14 cellular contexts compared by ENCODE assay signal in genomic region chr3:149307435-149307783, GRCh38. TPM values are rescaled to one million over a fixed set of nuclear protein-coding genes. Genes with fewer than 3 reads are reported as not detected.
DNase-seq lines count a peak whose midpoint lies in the region; ATAC-seq and TF ChIP-seq lines count a peak whose summit lies in the region.
"Had no signal": no experiment of that assay in that cellular context is flagged by ENCODE, and none has a peak within 500 bp of the region (broad histone marks: within the 10 kb centered on the region; RNA-seq: fewer than 3 reads in every experiment).

No MANE protein-coding gene starts in this region.

- no peak overlapping the region for H3K9ac ChIP-seq in Karpas-422 (ENCODE audit: low read length)

- H3K4me1 ChIP-seq in Karpas-422 (ENCODE audit: low read length) (no peaks in the 10 kb centered on the region), Panc1 (ENCODE audit: control insufficient read depth, insufficient read depth, low read length) (peaks cover 6% of the 10 kb centered on the region), neutrophil (ENCODE audit: control insufficient read depth in 1 of 2, insufficient read depth in 1 of 2, low read depth in 1 of 2, low read length in 1 of 2) (peaks cover 10 to 21% of the 10 kb centered on the region in 2 experiments), heart left ventricle (no peaks in the 10 kb centered on the region)

- no peaks in the 10 kb centered on the region for H3K36me3 ChIP-seq in Karpas-422 (ENCODE audit: insufficient read depth, low read length)
- no peaks in the 10 kb centered on the region for H3K36me3 ChIP-seq in Panc1 (ENCODE audit: control insufficient read depth, insufficient read depth, low read length)
- no peaks in the 10 kb centered on the region for H3K36me3 ChIP-seq in neutrophil
- H3K36me3 ChIP-seq in heart left ventricle: no peaks in the 10 kb centered on the region

- H3K27ac ChIP-seq in Karpas-422 (ENCODE audit: low read length) (no peak overlapping the region), Panc1 (ENCODE audit: low read length) (peak overlapping the region; percentile 99), neutrophil (peak overlapping the region; percentile 81), heart left ventricle (no peak overlapping the region)
- H3K27ac ChIP-seq: PC-9 had no signal

- H2AFZ ChIP-seq in Karpas-422 (ENCODE audit: low read length): no peak overlapping the region
- H2AFZ ChIP-seq: PC-9 had no signal

- TF ChIP-seq CTCF in GM12865 (IDR thresholded peaks at IDR 0.05; ENCODE audit: insufficient read depth, low read depth, low read length, missing control alignments) (no peak), Panc1 (IDR thresholded peaks at IDR 0.05) (no peak), neutrophil (IDR thresholded peaks at IDR 0.05) (no peak), heart left ventricle (IDR thresholded peaks at IDR 0.05) (no peak)

- DNase-seq in GM12865 (ENCODE audit: low read depth) (peak; percentile 6), Karpas-422 (peak; percentile 43), Panc1 (ENCODE audit: low read depth, low spot score) (no peak), heart left ventricle (no peak), GDM1 (lab: John Stamatoyannopoulos, UW) (no peak), NCI-H82 treated with DMSO at 0.1 percent for 48 hours (lab: John Stamatoyannopoulos, UW; ENCODE audit: unreplicated experiment) (no peak)
- DNase-seq: ACHN, DMS79 treated with DMSO at 0.1 percent for 48 hours, NCI-H1105 treated with DMSO at 0.1 percent for 48 hours, NCI-H1694 treated with DMSO at 0.1 percent for 48 hours, NCI-H748 treated with DMSO at 0.1 percent for 48 hours, PC-9, T-helper 17 cell had no signal

- no peaks in the 10 kb centered on the region for H4K20me1 ChIP-seq in Karpas-422 (ENCODE audit: insufficient read depth, low read depth, low read length)

- WGBS in heart left ventricle, 4 donors: 88 to 95% (median 91%) methylated on average over 1 of the region's 1 CpG

- intact Hi-C loops in Panc1 (cut with micrococcal nuclease; ENCODE audit: unreplicated experiment) (no loop called here), heart left ventricle (cut with DNase I) (no loop called here)

- H3K9me2 ChIP-seq in Karpas-422 (replicated peaks; ENCODE audit: insufficient read depth, low read length): 0 out of 2 replicates have a peak, but pooled peaks cover 2% of the 10 kb centered on the region

- POLR2A ChIA-PET in Panc1 (lab: Charles Lee): no interaction called here

- no peak for TF ChIP-seq POLR2A in heart left ventricle (IDR thresholded peaks at IDR 0.05)

- H3K4me3 ChIP-seq in GM12865 (ENCODE audit: low read depth, low read length) (no peak overlapping the region), Karpas-422 (ENCODE audit: low read length) (no peak overlapping the region), Panc1 (ENCODE audit: low read depth in 2 of 2, low read length in 2 of 2) (no peak overlapping the region), neutrophil (ENCODE audit: low read depth in 1 of 2, low read length in 1 of 2) (peak overlapping the region in 1 of 2 experiments; percentile 2), heart left ventricle (no peak overlapping the region)
- H3K4me3 ChIP-seq: PC-9 had no signal

- no peak overlapping the region for H3K4me2 ChIP-seq in Karpas-422 (ENCODE audit: low read depth, low read length, poor library complexity, severe bottlenecking)
- H3K4me2 ChIP-seq: PC-9 had no signal

- H3K27me3 ChIP-seq in Karpas-422 (ENCODE audit: low read length) (no peaks in the 10 kb centered on the region), Panc1 (ENCODE audit: control insufficient read depth, insufficient read depth, low read length) (no peaks in the 10 kb centered on the region), neutrophil (no peaks in the 10 kb centered on the region), heart left ventricle (no peaks in the 10 kb centered on the region)

- H3K79me2 ChIP-seq in Karpas-422 (ENCODE audit: low read length): no peaks in the 10 kb centered on the region

- no TSS peak for BruUV-seq in Panc1 (replicated peaks; lab: Mats Ljungman, UMichigan)

- CTCF ChIA-PET in Panc1 (lab: Charles Lee): interaction anchor here (0.5 kb wide), 2 partner anchors 38 to 128 kb away, joined by 3 to 4 read pairs; no protein-coding TSS in a partner anchor

- no peaks in the 10 kb centered on the region for H3K9me3 ChIP-seq in Karpas-422 (ENCODE audit: low read length)
- peaks cover 28% of the 10 kb centered on the region; the same call in 1 of the 2 replicates for H3K9me3 ChIP-seq in Panc1 (ENCODE audit: control insufficient read depth, insufficient read depth, low read depth, low read length)
- no peaks in the 10 kb centered on the region for H3K9me3 ChIP-seq in neutrophil
- peaks cover 0 to 4% (median 0%) of the 10 kb centered on the region in 12 donors for H3K9me3 ChIP-seq in heart left ventricle

- ATAC-seq in Panc1: no peak
- ATAC-seq in heart left ventricle: no peak
- ATAC-seq: T-helper 17 cell had no signal

- in situ Hi-C loops in Panc1 (cut with HindIII; ENCODE audit: low pct_unique_long_range_greater_than_20kb, low sequenced_read_pairs): no loop called here

RNA-seq across cellular contexts. Expression of gene TM4SF18, which starts 26.0 kb away (rescaled TPM):
- not detected in 2 replicates for total RNA-seq in Karpas-422 (2014; rRNA removed; shearing (Covaris generic); ENCODE audit: low replicate concordance)
- total RNA-seq in Panc1 (2021; ENCODE audit: unreplicated experiment): 54.5 TPM
- polyA plus RNA-seq in Panc1 (2012; ENCODE audit: insufficient read length): 34.5 TPM
- total RNA-seq in heart left ventricle: 10 to 100 TPM in 4 of 9 donors, 1 to 10 TPM in 5; 6.0 to 19.9 (median 9.1) TPM
- 1 to 10 TPM; 4.5 to 7.0 TPM for polyA plus RNA-seq in heart left ventricle
- total RNA-seq: PC-9, T-helper 17 cell had no signal

Comparison
In these comparisons a context has a peak if more than half of its experiments do, and no peak if none do; other contexts are left out.
1. DNase-seq: peak in GM12865 (single experiment) and Karpas-422 (single experiment); none in Panc1 (single experiment), heart left ventricle (0 of 5), GDM1 (single experiment) and NCI-H82 treated with DMSO at 0.1 percent for 48 hours (single experiment).
2. H3K27ac ChIP-seq: peak in Panc1 (single experiment) and neutrophil (single experiment); none in Karpas-422 (single experiment) and heart left ventricle (0 of 12).